Comparison of ENCODE assay signal across 8 cellular contexts in genomic region chrX:48736878-48737212, GRCh38. TPM values are rescaled to one million over a fixed set of nuclear protein-coding genes. Genes with fewer than 3 reads are reported as not detected.
DNase-seq lines count a peak whose midpoint lies in the region; ATAC-seq and TF ChIP-seq lines count a peak whose summit lies in the region.

No MANE protein-coding gene starts in this region.

- DNase-seq in activated naive CD4-positive, alpha-beta T cell treated with anti-CD3 and anti-CD28 coated beads for 36 hours: no peak
- DNase-seq in activated naive CD4-positive, alpha-beta T cell treated with anti-CD3 and anti-CD28 coated beads, Interleukin-2, amount 50 U/mL, for 16 hours: no peak
- no peak for DNase-seq in activated naive CD4-positive, alpha-beta T cell treated with anti-CD3 and anti-CD28 coated beads, Interleukin-2, amount 50 U/mL, for 72 hours (ENCODE audit: low spot score in 2 of 2)
- DNase-seq in kidney epithelial cell (ENCODE audit: low read depth) (no peak), thoracic aorta (ENCODE audit: low spot score) (no peak), HT-29 (ENCODE audit: low spot score) (no peak)
- no peak for DNase-seq in activated CD4-positive, CD25-positive, alpha-beta regulatory T cell (lab: John Stamatoyannopoulos, UW)

- H3K4me1 Mint-ChIP-seq in activated naive CD4-positive, alpha-beta T cell treated with anti-CD3 and anti-CD28 coated beads for 36 hours (ENCODE audit: low read depth): peaks cover 17% of the 10 kb centered on the region

- no peak overlapping the region for H3K27ac ChIP-seq in thoracic aorta

- no peaks in the 10 kb centered on the region for H3K27me3 ChIP-seq in kidney epithelial cell (ENCODE audit: control insufficient read depth, insufficient read depth, low read length)
- no peaks in the 10 kb centered on the region for H3K27me3 ChIP-seq in thoracic aorta (replicated peaks; ENCODE audit: insufficient read depth)

- no peaks in the 10 kb centered on the region for H3K36me3 Mint-ChIP-seq in activated naive CD4-positive, alpha-beta T cell treated with anti-CD3 and anti-CD28 coated beads for 36 hours (ENCODE audit: low read depth)
- H3K36me3 Mint-ChIP-seq in activated naive CD4-positive, alpha-beta T cell treated with anti-CD3 and anti-CD28 coated beads, Interleukin-2, amount 50 U/mL, for 72 hours: peaks cover 0 to 7% of the 10 kb centered on the region in 2 donors

- intact Hi-C loops in activated naive CD4-positive, alpha-beta T cell treated with anti-CD3 and anti-CD28 coated beads for 36 hours (cut with micrococcal nuclease): loop anchor here (1.0 to 5.0 kb wide), 8 partner anchors 14 to 265 kb away; partner anchors contain the start of genes GRIPAP1, RBM3 and SUV39H1

- no peaks in the 10 kb centered on the region for H3K9me3 ChIP-seq in thoracic aorta

- H3K4me3 ChIP-seq in kidney epithelial cell (ENCODE audit: low read depth, low read length) (peak overlapping the region; percentile 32), thoracic aorta (peak overlapping the region; percentile 82)

- no peaks in the 10 kb centered on the region for H3K27me3 Mint-ChIP-seq in activated naive CD4-positive, alpha-beta T cell treated with anti-CD3 and anti-CD28 coated beads for 36 hours (ENCODE audit: low read depth)

- H3K36me3 ChIP-seq in kidney epithelial cell (ENCODE audit: control insufficient read depth, insufficient read depth, low read length): no peaks in the 10 kb centered on the region
- H3K36me3 ChIP-seq in thoracic aorta: no peaks in the 10 kb centered on the region

- ATAC-seq in activated naive CD4-positive, alpha-beta T cell treated with anti-CD3 and anti-CD28 coated beads, Interleukin-2, amount 50 U/mL, for 72 hours: no peak
- ATAC-seq in thoracic aorta (ENCODE audit: insufficient number of reproducible peaks, low FRiP score, low read depth) (no peak), HG03469 (IDR thresholded peaks at IDR 0.05; ENCODE audit: unreplicated experiment) (no peak)

- H3K9me3 Mint-ChIP-seq in activated naive CD4-positive, alpha-beta T cell treated with anti-CD3 and anti-CD28 coated beads for 36 hours: no peaks in the 10 kb centered on the region
- H3K9me3 Mint-ChIP-seq in activated naive CD4-positive, alpha-beta T cell treated with anti-CD3 and anti-CD28 coated beads, Interleukin-2, amount 50 U/mL, for 72 hours: no peaks in the 10 kb centered on the region

- peak overlapping the region; percentile 95 for H3K4me3 Mint-ChIP-seq in activated naive CD4-positive, alpha-beta T cell treated with anti-CD3 and anti-CD28 coated beads for 36 hours

- CTCF ChIA-PET in activated naive CD4-positive, alpha-beta T cell treated with anti-CD3 and anti-CD28 coated beads for 36 hours (lab: Charles Lee): interaction anchor here (0.5 to 1.2 kb wide), 3 partner anchors 37 to 200 kb away, joined by 3 to 8 read pairs (median 3); no protein-coding TSS in a partner anchor

- TF ChIP-seq CTCF in kidney epithelial cell (IDR thresholded peaks at IDR 0.05; ENCODE audit: insufficient read depth, low read length, poor library complexity, severe bottlenecking) (no peak), thoracic aorta (IDR thresholded peaks at IDR 0.05) (no peak)

- H3K4me1 ChIP-seq in thoracic aorta (ENCODE audit: control insufficient read depth in 1 of 2, low read depth in 2 of 2): peaks cover 0 to 5% of the 10 kb centered on the region in 2 donors

- peak overlapping the region; percentile 94 for H3K27ac Mint-ChIP-seq in activated naive CD4-positive, alpha-beta T cell treated with anti-CD3 and anti-CD28 coated beads for 36 hours
- H3K27ac Mint-ChIP-seq in activated naive CD4-positive, alpha-beta T cell treated with anti-CD3 and anti-CD28 coated beads, Interleukin-2, amount 50 U/mL, for 72 hours: peak overlapping the region; percentile 90 to 95

RNA-seq across cellular contexts. Expression of gene GLOD5, which starts 24.7 kb away (rescaled TPM):
- not detected for total RNA-seq in activated naive CD4-positive, alpha-beta T cell treated with anti-CD3 and anti-CD28 coated beads for 36 hours
- total RNA-seq in activated naive CD4-positive, alpha-beta T cell treated with anti-CD3 and anti-CD28 coated beads, Interleukin-2, amount 50 U/mL, for 72 hours: not detected
- total RNA-seq in kidney epithelial cell: not detected in 2 replicates
- not detected for total RNA-seq in thoracic aorta
- 0.63 TPM in 1 of 2 replicates, not detected in the other for total RNA-seq in HT-29 (2014; rRNA removed; shearing (Covaris generic))

RNA-seq across cellular contexts. Expression of gene SUV39H1, which starts 40.3 kb away (rescaled TPM):
- 10 to 100 TPM; 31.5 to 31.9 TPM for total RNA-seq in activated naive CD4-positive, alpha-beta T cell treated with anti-CD3 and anti-CD28 coated beads for 36 hours
- total RNA-seq in activated naive CD4-positive, alpha-beta T cell treated with anti-CD3 and anti-CD28 coated beads, Interleukin-2, amount 50 U/mL, for 72 hours: 10 to 100 TPM; 31.5 to 36.4 TPM
- total RNA-seq in kidney epithelial cell (7.6 and 10.9 TPM in 2 replicates), thoracic aorta (1 to 10 TPM; 3.5 to 4.4 TPM)
- 25.3 and 26.2 TPM in 2 replicates for total RNA-seq in HT-29 (2014; rRNA removed; shearing (Covaris generic))

RNA-seq across cellular contexts. Expression of gene GATA1, which starts 49.5 kb away (rescaled TPM):
- not detected for total RNA-seq in activated naive CD4-positive, alpha-beta T cell treated with anti-CD3 and anti-CD28 coated beads for 36 hours
- total RNA-seq in activated naive CD4-positive, alpha-beta T cell treated with anti-CD3 and anti-CD28 coated beads, Interleukin-2, amount 50 U/mL, for 72 hours: under 1 TPM in 1 of 2 donors, not detected in 1; 0.25 TPM
- total RNA-seq in kidney epithelial cell (not detected in 2 replicates), thoracic aorta (1 to 10 TPM in 1 of 2 donors, not detected in 1; 1.4 TPM)
- not detected in 2 replicates for total RNA-seq in HT-29 (2014; rRNA removed; shearing (Covaris generic))

RNA-seq across cellular contexts. Expression of gene WAS, which starts 53.2 kb away (rescaled TPM):
- total RNA-seq in activated naive CD4-positive, alpha-beta T cell treated with anti-CD3 and anti-CD28 coated beads for 36 hours: 10 to 100 TPM; 76.1 to 77.8 TPM
- total RNA-seq in activated naive CD4-positive, alpha-beta T cell treated with anti-CD3 and anti-CD28 coated beads, Interleukin-2, amount 50 U/mL, for 72 hours: 10 to 100 TPM; 88.9 to 93.0 TPM
- total RNA-seq in kidney epithelial cell: 2.2 TPM in 1 of 2 replicates, not detected in the other
- total RNA-seq in thoracic aorta: 1 to 10 TPM; 8.5 to 9.1 TPM
- total RNA-seq in HT-29 (2014; rRNA removed; shearing (Covaris generic)): 0.15 and 0.50 TPM in 2 replicates
